ENCODE assay signal across 13 cellular contexts in genomic region chr12:123396543-123396942, GRCh38.
"Had no signal": no experiment of that assay in that cellular context is flagged by ENCODE, and none has a peak within 500 bp of the region (broad histone marks: within the 10 kb centered on the region; RNA-seq: fewer than 3 reads in every experiment).

No MANE protein-coding gene starts in this region.

- H3K4me3 Mint-ChIP-seq: activated CD4-positive, alpha-beta memory T cell treated with anti-CD3 and anti-CD28 coated beads for 36 hours; effector memory CD8-positive, alpha-beta T cell; neural crest cell; stimulated activated memory B cell treated with anti-CD40 and anti-IgM and Interleukin-4, amounts not matched to agents 10 μg/mL and 1 μg/mL and 100 μg/mL, for 72 hours had no signal

- H3K27me3 Mint-ChIP-seq: activated CD4-positive, alpha-beta memory T cell treated with anti-CD3 and anti-CD28 coated beads for 36 hours; effector memory CD8-positive, alpha-beta T cell; stimulated activated memory B cell treated with anti-CD40 and anti-IgM and Interleukin-4, amounts not matched to agents 10 μg/mL and 1 μg/mL and 100 μg/mL, for 72 hours had no signal

- H3K27me3 ChIP-seq: right atrium auricular region, SJCRH30 had no signal

- H3K27ac ChIP-seq: left ventricle myocardium inferior, SJCRH30 had no signal

- H3K4me2 ChIP-seq: smooth muscle cell had no signal

- H3K27ac Mint-ChIP-seq: activated CD4-positive, alpha-beta memory T cell treated with anti-CD3 and anti-CD28 coated beads for 36 hours; stimulated activated memory B cell treated with anti-CD40 and anti-IgM and Interleukin-4, amounts not matched to agents 10 μg/mL and 1 μg/mL and 100 μg/mL, for 72 hours had no signal

- H3K9me3 ChIP-seq: left ventricle myocardium inferior, right atrium auricular region, SJCRH30 had no signal

- H3K4me1 ChIP-seq: SJCRH30 had no signal

- DNase-seq: activated CD4-positive, alpha-beta memory T cell treated with anti-CD3 and anti-CD28 coated beads for 36 hours; activated CD4-positive, alpha-beta T cell treated with anti-CD3 and anti-CD28 coated beads for 1 hour; activated naive CD4-positive, alpha-beta T cell; effector memory CD8-positive, alpha-beta T cell; foreskin fibroblast; head of caudate nucleus; left ventricle myocardium inferior; SJCRH30; SW 1271 had no signal

- H3K9me3 Mint-ChIP-seq: activated CD4-positive, alpha-beta memory T cell treated with anti-CD3 and anti-CD28 coated beads for 36 hours; effector memory CD8-positive, alpha-beta T cell; neural crest cell; stimulated activated memory B cell treated with anti-CD40 and anti-IgM and Interleukin-4, amounts not matched to agents 10 μg/mL and 1 μg/mL and 100 μg/mL, for 72 hours had no signal

- H3K4me3 ChIP-seq: left ventricle myocardium inferior, right atrium auricular region, SJCRH30, smooth muscle cell had no signal
